24 cellular contexts compared by ENCODE assay signal in genomic region chr11:120625565-120625964, GRCh38.
"Had no signal": no experiment of that assay in that cellular context is flagged by ENCODE, and none has a peak within 500 bp of the region (broad histone marks: within the 10 kb centered on the region; RNA-seq: fewer than 3 reads in every experiment).

No MANE protein-coding gene starts in this region.

- H3K4me3 Mint-ChIP-seq: activated B cell treated with CpG ODN at 0.5 μM for 24 hours; activated naive CD4-positive, alpha-beta T cell treated with anti-CD3 and anti-CD28 coated beads for 36 hours; activated naive CD8-positive, alpha-beta T cell treated with anti-CD3 and anti-CD28 coated beads, Interleukin-2, amount 10 ng/mL, durations not matched to agents 7 days and 5 days; activated T-helper 1 cell treated with anti-CD3 and anti-CD28 coated beads, Interleukin-12 subunit alpha, Interleukin-12 subunit beta, Interleukin-2, Interleukin-4 antibody, amounts not matched to agents 30 ng/mL and 10 ng/mL and 1 ng/mL, durations not matched to agents 14 hours and 24 hours and 36 hours; nephron; T-helper 17 cell; type B pancreatic cell had no signal

- H3K36me3 Mint-ChIP-seq: activated naive CD8-positive, alpha-beta T cell treated with anti-CD3 and anti-CD28 coated beads, Interleukin-2, amount 10 ng/mL, durations not matched to agents 7 days and 5 days; type B pancreatic cell had no signal

- DNase-seq: activated B cell treated with CpG ODN at 0.5 μM for 24 hours; activated CD8-positive, alpha-beta memory T cell treated with anti-CD3 and anti-CD28 coated beads, Interleukin-2, amount 50 U/mL, for 4 hours; activated effector memory CD4-positive, alpha-beta T cell treated with anti-CD3 and anti-CD28 coated beads, Interleukin-2, amount 50 U/mL, for 16 hours; activated naive CD4-positive, alpha-beta T cell treated with anti-CD3 and anti-CD28 coated beads for 36 hours; activated naive CD8-positive, alpha-beta T cell treated with anti-CD3 and anti-CD28 coated beads, Interleukin-2, amount 10 ng/mL, durations not matched to agents 7 days and 5 days; activated T-cell treated with anti-CD3 and anti-CD28 coated beads, Interleukin-2, amount 50 U/mL, for 1 hour; amniotic stem cell; brain microvascular endothelial cell; dorsolateral prefrontal cortex; effector memory CD4-positive, alpha-beta T cell; gastrocnemius medialis; islet precursor cell; left cardiac atrium; left ventricle myocardium superior; ovary; right lobe of liver; stimulated activated CD4-positive, alpha-beta T cell treated with anti-CD3 and anti-CD28 coated beads, Interleukin-2, amount 100 ng/mL, for 48 hours; stimulated activated naive CD4-positive, alpha-beta T cell treated with Interleukin-2 at 50 U/mL for 16 hours; substantia nigra; T-helper 17 cell had no signal

- H3K4me1 Mint-ChIP-seq: activated B cell treated with CpG ODN at 0.5 μM for 24 hours; activated naive CD8-positive, alpha-beta T cell treated with anti-CD3 and anti-CD28 coated beads, Interleukin-2, amount 10 ng/mL, durations not matched to agents 7 days and 5 days; nephron; T-helper 17 cell had no signal

- H3K27ac Mint-ChIP-seq: activated B cell treated with CpG ODN at 0.5 μM for 24 hours; activated naive CD4-positive, alpha-beta T cell treated with anti-CD3 and anti-CD28 coated beads for 36 hours; activated naive CD8-positive, alpha-beta T cell treated with anti-CD3 and anti-CD28 coated beads, Interleukin-2, amount 10 ng/mL, durations not matched to agents 7 days and 5 days; activated T-helper 1 cell treated with anti-CD3 and anti-CD28 coated beads, Interleukin-12 subunit alpha, Interleukin-12 subunit beta, Interleukin-2, Interleukin-4 antibody, amounts not matched to agents 30 ng/mL and 10 ng/mL and 1 ng/mL, durations not matched to agents 14 hours and 24 hours and 36 hours; progenitor cell of endocrine pancreas; T-helper 17 cell; type B pancreatic cell had no signal

- ATAC-seq: gastrocnemius medialis, left cardiac atrium, left ventricle myocardium superior, right lobe of liver, T-helper 17 cell had no signal

- H3K9me3 Mint-ChIP-seq: activated B cell treated with CpG ODN at 0.5 μM for 24 hours; activated naive CD4-positive, alpha-beta T cell treated with anti-CD3 and anti-CD28 coated beads for 36 hours; activated naive CD8-positive, alpha-beta T cell treated with anti-CD3 and anti-CD28 coated beads, Interleukin-2, amount 10 ng/mL, durations not matched to agents 7 days and 5 days; activated T-helper 1 cell treated with anti-CD3 and anti-CD28 coated beads, Interleukin-12 subunit alpha, Interleukin-12 subunit beta, Interleukin-2, Interleukin-4 antibody, amounts not matched to agents 30 ng/mL and 10 ng/mL and 1 ng/mL, durations not matched to agents 14 hours and 24 hours and 36 hours; nephron; type B pancreatic cell had no signal
